Comparison of ENCODE assay signal across 8 cellular contexts in genomic region chr7:92621026-92621540, GRCh38. TPM values are rescaled to one million over a fixed set of nuclear protein-coding genes. Genes with fewer than 3 reads are reported as not detected.
A peak's percentile ranks its signal among the peaks of the same experiment; 100 is the strongest.
DNase-seq lines count a peak whose midpoint lies in the region; ATAC-seq lines count a peak whose summit lies in the region.

No MANE protein-coding gene starts in this region.

- peak; percentile 68 for ATAC-seq in GM18907 (IDR thresholded peaks at IDR 0.05; ENCODE audit: unreplicated experiment)
- peak; percentile 64 for ATAC-seq in HG03342 (IDR thresholded peaks at IDR 0.05; ENCODE audit: unreplicated experiment)

- H3K4me3 Mint-ChIP-seq in activated CD4-positive, alpha-beta T cell treated with anti-CD3 and anti-CD28 coated beads, Interleukin-2, amount 10 ng/mL, durations not matched to agents 7 days and 5 days = peak overlapping the region; percentile 25

- peak overlapping the region; percentile 85 for H3K27ac Mint-ChIP-seq in activated CD4-positive, alpha-beta T cell treated with anti-CD3 and anti-CD28 coated beads, Interleukin-2, amount 10 ng/mL, durations not matched to agents 7 days and 5 days

- POLR2A ChIA-PET in activated CD4-positive, alpha-beta T cell treated with anti-CD3 and anti-CD28 coated beads, Interleukin-2, amount 10 ng/mL, durations not matched to agents 7 days and 5 days (lab: Charles Lee) = no interaction called here

- DNase-seq in AG20443 (ENCODE audit: low spot score) (peak; percentile 62), NCI-H69 (lab: John Stamatoyannopoulos, UW) (peak; percentile 85), dermis blood vessel endothelial cell (peak; percentile 94), lung microvascular endothelial cell (ENCODE audit: low read depth in 2 of 2) (peak; percentile 93 to 96)
- DNase-seq in activated CD4-positive, alpha-beta T cell treated with anti-CD3 and anti-CD28 coated beads, Interleukin-2, amount 10 ng/mL, durations not matched to agents 7 days and 5 days = peak; percentile 89
- peak; percentile 65 for DNase-seq in stimulated activated CD8-positive, alpha-beta memory T cell treated with anti-CD3 and anti-CD28 coated beads, Interleukin-15, amount 100 ng/mL, for 1 hour (ENCODE audit: low read depth)

- H3K4me1 Mint-ChIP-seq in activated CD4-positive, alpha-beta T cell treated with anti-CD3 and anti-CD28 coated beads, Interleukin-2, amount 10 ng/mL, durations not matched to agents 7 days and 5 days = peaks cover 51% of the 10 kb centered on the region

- CTCF ChIA-PET in activated CD4-positive, alpha-beta T cell treated with anti-CD3 and anti-CD28 coated beads, Interleukin-2, amount 10 ng/mL, durations not matched to agents 7 days and 5 days (lab: Charles Lee) = interaction anchor here (0.6 to 3.2 kb wide), 19 partner anchors 8 to 228 kb away, joined by 3 to 17 read pairs (median 4); no protein-coding TSS in a partner anchor

- peaks cover 57% of the 10 kb centered on the region for H3K36me3 Mint-ChIP-seq in activated CD4-positive, alpha-beta T cell treated with anti-CD3 and anti-CD28 coated beads, Interleukin-2, amount 10 ng/mL, durations not matched to agents 7 days and 5 days (ENCODE audit: low read depth)

- H3K27me3 Mint-ChIP-seq in activated CD4-positive, alpha-beta T cell treated with anti-CD3 and anti-CD28 coated beads, Interleukin-2, amount 10 ng/mL, durations not matched to agents 7 days and 5 days = no peaks in the 10 kb centered on the region

- H3K9me3 Mint-ChIP-seq in activated CD4-positive, alpha-beta T cell treated with anti-CD3 and anti-CD28 coated beads, Interleukin-2, amount 10 ng/mL, durations not matched to agents 7 days and 5 days = peaks cover 22% of the 10 kb centered on the region

RNA-seq across cellular contexts. Expression of gene FAM133B, which starts 30.9 kb away (rescaled TPM):
- 10 to 100 TPM; 30.3 to 34.0 TPM for total RNA-seq in activated CD4-positive, alpha-beta T cell treated with anti-CD3 and anti-CD28 coated beads, Interleukin-2, amount 10 ng/mL, durations not matched to agents 7 days and 5 days
- total RNA-seq in dermis blood vessel endothelial cell (14.4 and 15.7 TPM in 2 replicates), lung microvascular endothelial cell (7.0 and 10.1 TPM in 2 replicates)

Comparison
In these comparisons a context has a peak if more than half of its experiments do, and no peak if none do; other contexts are left out.
1. Peak in every context shown above with its lines: DNase-seq and ATAC-seq.